ENCODE assay signal across 9 cellular contexts in the genomic region with DNA sequence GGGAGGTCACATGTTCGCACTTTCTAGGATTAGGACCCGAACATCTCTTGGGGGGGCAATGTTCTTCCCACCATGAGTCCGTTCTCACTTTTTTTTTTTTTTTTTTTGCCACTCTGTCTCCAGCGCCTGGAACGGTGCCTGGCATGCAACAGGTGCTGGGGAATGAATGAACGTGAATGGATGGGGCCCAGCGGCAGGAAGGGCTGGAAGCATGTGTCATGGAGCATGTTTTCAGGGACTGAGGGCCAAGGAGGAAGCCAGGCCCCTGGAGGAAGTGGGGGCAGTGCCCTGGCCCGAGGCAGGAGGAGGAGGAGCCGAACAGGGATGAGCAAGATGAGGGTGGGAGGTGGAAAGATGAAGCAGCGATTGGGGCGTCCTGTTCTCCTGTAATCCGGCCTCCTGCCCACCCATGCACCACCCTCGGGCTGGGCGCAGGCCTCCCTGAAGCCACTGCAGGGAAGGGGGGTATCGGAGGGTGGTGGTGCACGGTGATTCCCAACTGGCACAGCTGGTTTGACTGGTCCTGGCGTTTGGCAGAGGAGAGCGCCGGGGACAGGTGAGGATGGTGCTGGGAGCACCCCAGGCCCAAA. TPM values are rescaled to one million over a fixed set of nuclear protein-coding genes. Genes with fewer than 3 reads are reported as not detected.
A peak's percentile ranks its signal among the peaks of the same experiment; 100 is the strongest.
DNase-seq lines count a peak whose midpoint lies in the region; ATAC-seq, FAIRE-seq and TF ChIP-seq lines count a peak whose summit lies in the region.
"Had no signal": no experiment of that assay in that cellular context is flagged by ENCODE, and none has a peak within 500 bp of the region (broad histone marks: within the 10 kb centered on the region; RNA-seq: fewer than 3 reads in every experiment).

No MANE protein-coding gene starts in this region.

- no peaks in the 10 kb centered on the region for H3K4me1 ChIP-seq in small intestine (ENCODE audit: control insufficient read depth in 2 of 2, insufficient read depth in 1 of 2, low read depth in 1 of 2, low read length in 1 of 2)
- no peaks in the 10 kb centered on the region for H3K4me1 ChIP-seq in naive thymus-derived CD4-positive, alpha-beta T cell (ENCODE audit: control insufficient read depth in 2 of 2, insufficient read depth in 2 of 2, low read length in 2 of 2)

- H3K9me3 Mint-ChIP-seq in naive thymus-derived CD4-positive, alpha-beta T cell = no peaks in the 10 kb centered on the region

- H3K4me1 Mint-ChIP-seq in naive thymus-derived CD4-positive, alpha-beta T cell = peaks cover 0 to 2% (median 0%) of the 10 kb centered on the region in 7 donors

- CTCF ChIA-PET in naive thymus-derived CD4-positive, alpha-beta T cell (lab: Charles Lee) = no interaction called here

- peak; percentile 54 for DNase-seq in HCEC 1CT
- peak; percentile 60 for DNase-seq in RCC 7860 (ENCODE audit: low spot score)
- DNase-seq in fibroblast of villous mesenchyme (ENCODE audit: low read depth) = peak; percentile 22
- peak; percentile 36 for DNase-seq in small intestine
- no peak for DNase-seq in naive thymus-derived CD4-positive, alpha-beta T cell

- intact Hi-C loops in naive thymus-derived CD4-positive, alpha-beta T cell (cut with micrococcal nuclease) = no loop called here

- H3K27me3 ChIP-seq in small intestine (ENCODE audit: control insufficient read depth in 2 of 2, insufficient read depth in 2 of 2, low read length in 2 of 2) = no peaks in the 10 kb centered on the region
- no peaks in the 10 kb centered on the region for H3K27me3 ChIP-seq in naive thymus-derived CD4-positive, alpha-beta T cell (ENCODE audit: control insufficient read depth in 2 of 2, insufficient read depth in 2 of 2, low read length in 2 of 2)

- no peak overlapping the region for H3K4me3 Mint-ChIP-seq in naive thymus-derived CD4-positive, alpha-beta T cell

- no peak for TF ChIP-seq CTCF in fibroblast of villous mesenchyme (IDR thresholded peaks at IDR 0.05; ENCODE audit: insufficient read depth, low read depth, low read length)

- H3K36me3 Mint-ChIP-seq in naive thymus-derived CD4-positive, alpha-beta T cell = no peaks in the 10 kb centered on the region

- no peak overlapping the region for H3K27ac Mint-ChIP-seq in naive thymus-derived CD4-positive, alpha-beta T cell

- H3K4me3 ChIP-seq in fibroblast of villous mesenchyme (ENCODE audit: low read depth, low read length) = no peak overlapping the region
- H3K4me3 ChIP-seq in small intestine (ENCODE audit: low read depth in 1 of 2, low read length in 2 of 2) = no peak overlapping the region
- H3K4me3 ChIP-seq in naive thymus-derived CD4-positive, alpha-beta T cell (ENCODE audit: low read length) = no peak overlapping the region

- no peaks in the 10 kb centered on the region for H3K9me3 ChIP-seq in small intestine (ENCODE audit: control insufficient read depth, low read depth)
- H3K9me3 ChIP-seq in naive thymus-derived CD4-positive, alpha-beta T cell (ENCODE audit: control insufficient read depth in 2 of 3, low read length in 3 of 3) = no peaks in the 10 kb centered on the region

- ATAC-seq in naive thymus-derived CD4-positive, alpha-beta T cell = no peak
- no peak for ATAC-seq in GM21390 (IDR thresholded peaks at IDR 0.05; ENCODE audit: unreplicated experiment)
- no peak for ATAC-seq in HG02970 (IDR thresholded peaks at IDR 0.05; ENCODE audit: low FRiP score, unreplicated experiment)
- ATAC-seq in HG02973 (IDR thresholded peaks at IDR 0.05; ENCODE audit: unreplicated experiment) = no peak

- WGBS in small intestine, 3 donors = 10 to 22% (median 20%) methylated on average over 15 to 19 of the region's 19 CpGs

- no peaks in the 10 kb centered on the region for H3K27me3 Mint-ChIP-seq in naive thymus-derived CD4-positive, alpha-beta T cell

- FAIRE-seq in RCC 7860 (lab: Jason Lieb, UNC) (no peak), small intestine (lab: Jason Lieb, UNC) (no peak)

- no peak overlapping the region for H3K27ac ChIP-seq in small intestine (ENCODE audit: low read depth in 1 of 2, low read length in 1 of 2)
- H3K27ac ChIP-seq in naive thymus-derived CD4-positive, alpha-beta T cell (ENCODE audit: low read depth, low read length) = no peak overlapping the region

- POLR2A ChIA-PET in naive thymus-derived CD4-positive, alpha-beta T cell (lab: Charles Lee) = no interaction called here

- no peaks in the 10 kb centered on the region for H3K36me3 ChIP-seq in small intestine (ENCODE audit: control insufficient read depth in 2 of 2, insufficient read depth in 2 of 2, low read length in 2 of 2)
- no peaks in the 10 kb centered on the region for H3K36me3 ChIP-seq in naive thymus-derived CD4-positive, alpha-beta T cell (ENCODE audit: control insufficient read depth in 2 of 3, insufficient read depth in 3 of 3, low read length in 3 of 3)

RNA-seq across cellular contexts. Expression of gene SULT2B1, which starts 8.8 kb away (rescaled TPM):
- under 0.01 TPM in 1 of 2 replicates, not detected in the other for total RNA-seq in fibroblast of villous mesenchyme
- polyA plus RNA-seq in small intestine = 10 to 100 TPM; 12.0 to 28.1 (median 12.5) TPM
- not detected for total RNA-seq in naive thymus-derived CD4-positive, alpha-beta T cell
- under 1 TPM in 1 of 2 donors, not detected in 1; 0.41 TPM for polyA plus RNA-seq in naive thymus-derived CD4-positive, alpha-beta T cell
- total RNA-seq: liver had no signal

RNA-seq across cellular contexts. Expression of gene LMTK3, which starts 31.6 kb away (rescaled TPM):
- total RNA-seq in fibroblast of villous mesenchyme = 0.32 and 0.43 TPM in 2 replicates
- 1 to 10 TPM; 3.6 to 7.3 (median 6.9) TPM for polyA plus RNA-seq in small intestine
- total RNA-seq in naive thymus-derived CD4-positive, alpha-beta T cell = 10 to 100 TPM in 4 of 5 experiments, 1 to 10 TPM in 1; 5.3 to 21.4 (median 19.2) TPM
- under 1 TPM in 1 of 2 donors, not detected in 1; 0.03 TPM for polyA plus RNA-seq in naive thymus-derived CD4-positive, alpha-beta T cell

Comparison
In these comparisons a context has a peak if more than half of its experiments do, and no peak if none do; other contexts are left out.
1. DNase-seq: peak in HCEC 1CT (single experiment), RCC 7860 (single experiment), fibroblast of villous mesenchyme (single experiment) and small intestine (single experiment); none in naive thymus-derived CD4-positive, alpha-beta T cell (0 of 9).